In the genomic region with DNA sequence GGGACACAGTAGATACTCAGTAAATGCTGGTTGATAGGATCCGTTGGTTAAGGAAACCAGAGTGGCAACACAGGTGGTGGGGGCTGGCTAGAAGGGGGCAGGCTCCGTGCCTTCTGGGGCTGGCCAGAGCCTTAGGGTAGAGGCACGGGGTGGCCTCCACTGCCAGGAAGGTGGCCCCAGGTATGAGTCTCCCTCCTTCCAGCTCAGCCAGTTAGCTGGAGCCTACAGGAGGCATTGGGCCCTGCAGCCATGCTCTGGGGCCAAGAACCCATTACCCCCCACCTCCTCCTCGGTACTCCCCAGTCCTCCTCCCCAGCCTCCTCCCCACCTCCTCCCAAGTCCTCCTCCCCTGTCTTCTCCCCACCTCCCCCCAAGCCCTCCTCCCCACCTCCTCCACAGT, we compare ENCODE assay signal across 17 cellular contexts. TPM values are rescaled to one million over a fixed set of nuclear protein-coding genes. Genes with fewer than 3 reads are reported as not detected.
DNase-seq lines count a peak whose midpoint lies in the region; ATAC-seq lines count a peak whose summit lies in the region.
"Had no signal": no experiment of that assay in that cellular context is flagged by ENCODE, and none has a peak within 500 bp of the region (broad histone marks: within the 10 kb centered on the region; RNA-seq: fewer than 3 reads in every experiment).

No MANE protein-coding gene starts in this region.

- peaks cover 11% of the 10 kb centered on the region for H3K36me3 ChIP-seq in adipocyte (ENCODE audit: control insufficient read depth, insufficient read depth, low read length, severe bottlenecking)
- H3K36me3 ChIP-seq in MG63: peaks cover 68% of the 10 kb centered on the region

- H3K4me3 ChIP-seq in adipocyte (ENCODE audit: low read length) (no peak overlapping the region), MG63 (no peak overlapping the region)
- H3K4me3 ChIP-seq: hepatocyte, skin epidermis, upper lobe of left lung had no signal

- peak overlapping the region in 2 of 3 donors; percentile 7 to 83 for H3K27ac Mint-ChIP-seq in IgD-negative memory B cell
- no peak overlapping the region for H3K27ac Mint-ChIP-seq in stimulated activated effector memory CD8-positive, alpha-beta T cell treated with anti-CD3 and anti-CD28 coated beads, Interleukin-12 subunit alpha, Interleukin-12 subunit beta, amount 100 ng/mL, for 72 hours
- H3K27ac Mint-ChIP-seq: activated CD4-positive, alpha-beta T cell treated with anti-CD3 and anti-CD28 coated beads for 36 hours; activated naive CD4-positive, alpha-beta T cell treated with anti-CD3 and anti-CD28 coated beads for 36 hours had no signal

- H3K4me3 Mint-ChIP-seq in IgD-negative memory B cell: peak overlapping the region in 1 of 4 donors; percentile 55
- no peak overlapping the region for H3K4me3 Mint-ChIP-seq in stimulated activated effector memory CD8-positive, alpha-beta T cell treated with anti-CD3 and anti-CD28 coated beads, Interleukin-12 subunit alpha, Interleukin-12 subunit beta, amount 100 ng/mL, for 72 hours
- H3K4me3 Mint-ChIP-seq: activated CD4-positive, alpha-beta T cell treated with anti-CD3 and anti-CD28 coated beads for 36 hours; activated naive CD4-positive, alpha-beta T cell treated with anti-CD3 and anti-CD28 coated beads for 36 hours had no signal

- peak overlapping the region; percentile 26 for H3K9ac ChIP-seq in adipocyte (ENCODE audit: low read length)

- no peaks in the 10 kb centered on the region for H3K27me3 ChIP-seq in adipocyte (replicated peaks; ENCODE audit: control insufficient read depth, insufficient read depth, low read length)
- no peaks in the 10 kb centered on the region for H3K27me3 ChIP-seq in layer of hippocampus (ENCODE audit: control insufficient read depth, insufficient read depth, low read length)
- no peaks in the 10 kb centered on the region for H3K27me3 ChIP-seq in MG63
- H3K27me3 ChIP-seq: hepatocyte, upper lobe of left lung had no signal

- H3K27ac ChIP-seq in layer of hippocampus (ENCODE audit: low read depth, low read length): peak overlapping the region; percentile 76
- H3K27ac ChIP-seq: hepatocyte, upper lobe of left lung had no signal

- H3K4me1 ChIP-seq in adipocyte (ENCODE audit: control insufficient read depth, insufficient read depth, low read length): peaks cover 59% of the 10 kb centered on the region

- H3K27me3 Mint-ChIP-seq in IgD-negative memory B cell: no peaks in the 10 kb centered on the region
- H3K27me3 Mint-ChIP-seq: activated CD4-positive, alpha-beta T cell treated with anti-CD3 and anti-CD28 coated beads for 36 hours had no signal

- H3K9me3 Mint-ChIP-seq in IgD-negative memory B cell: no peaks in the 10 kb centered on the region
- H3K9me3 Mint-ChIP-seq in stimulated activated effector memory CD8-positive, alpha-beta T cell treated with anti-CD3 and anti-CD28 coated beads, Interleukin-12 subunit alpha, Interleukin-12 subunit beta, amount 100 ng/mL, for 72 hours: no peaks in the 10 kb centered on the region
- H3K9me3 Mint-ChIP-seq: activated naive CD4-positive, alpha-beta T cell treated with anti-CD3 and anti-CD28 coated beads for 36 hours had no signal

- peak; percentile 11 for ATAC-seq in stimulated activated effector memory CD8-positive, alpha-beta T cell treated with anti-CD3 and anti-CD28 coated beads, Interleukin-12 subunit alpha, Interleukin-12 subunit beta, amount 100 ng/mL, for 72 hours
- no peak for ATAC-seq in GM18502 (IDR thresholded peaks at IDR 0.05; ENCODE audit: poor library complexity, unreplicated experiment)
- ATAC-seq in esophagus mucosa: no peak
- ATAC-seq: activated CD4-positive, alpha-beta T cell treated with anti-CD3 and anti-CD28 coated beads for 36 hours had no signal

- no peaks in the 10 kb centered on the region for H3K9me3 ChIP-seq in adipocyte (ENCODE audit: control insufficient read depth, low read length)
- no peaks in the 10 kb centered on the region for H3K9me3 ChIP-seq in MG63
- H3K9me3 ChIP-seq: upper lobe of left lung had no signal

- peaks cover 1% of the 10 kb centered on the region for H3K36me3 Mint-ChIP-seq in IgD-negative memory B cell
- no peaks in the 10 kb centered on the region for H3K36me3 Mint-ChIP-seq in stimulated activated effector memory CD8-positive, alpha-beta T cell treated with anti-CD3 and anti-CD28 coated beads, Interleukin-12 subunit alpha, Interleukin-12 subunit beta, amount 100 ng/mL, for 72 hours

- DNase-seq in adipocyte (ENCODE audit: low read depth) (no peak), SKM-1 treated with dmso at 0.1 percent for 144 hours (lab: John Stamatoyannopoulos, UW; ENCODE audit: unreplicated experiment) (no peak), MG63 (no peak)
- DNase-seq in stimulated activated effector memory CD8-positive, alpha-beta T cell treated with anti-CD3 and anti-CD28 coated beads, Interleukin-12 subunit alpha, Interleukin-12 subunit beta, amount 100 ng/mL, for 72 hours (ENCODE audit: low spot score in 2 of 2): no peak
- DNase-seq: activated CD4-positive, alpha-beta T cell treated with anti-CD3 and anti-CD28 coated beads for 36 hours; activated naive CD4-positive, alpha-beta T cell treated with anti-CD3 and anti-CD28 coated beads for 36 hours; Calu3; NCI-H2081; stimulated activated CD4-positive, alpha-beta T cell treated with anti-CD3 and anti-CD28 coated beads, Interleukin-4, amount 100 ng/mL, for 4 hours; stimulated activated CD8-positive, alpha-beta memory T cell treated with anti-CD3 and anti-CD28 coated beads, Interleukin-4, amount 100 ng/mL, for 48 hours; upper lobe of left lung had no signal

- H3K4me1 Mint-ChIP-seq in IgD-negative memory B cell: peaks cover 15 to 37% (median 25%) of the 10 kb centered on the region in 3 donors
- H3K4me1 Mint-ChIP-seq in stimulated activated effector memory CD8-positive, alpha-beta T cell treated with anti-CD3 and anti-CD28 coated beads, Interleukin-12 subunit alpha, Interleukin-12 subunit beta, amount 100 ng/mL, for 72 hours: peaks cover 27% of the 10 kb centered on the region
- H3K4me1 Mint-ChIP-seq: activated CD4-positive, alpha-beta T cell treated with anti-CD3 and anti-CD28 coated beads for 36 hours had no signal

RNA-seq across cellular contexts. Expression of a gene that starts 27.7 kb away (rescaled TPM):
- 447 TPM for polyA plus RNA-seq in IgD-negative memory B cell
- total RNA-seq in MG63 (2014; rRNA removed; shearing (Covaris generic); ENCODE audit: low replicate concordance): 133 and 193 TPM in 2 replicates
- 22.6 TPM for total RNA-seq in esophagus mucosa
